Comparison of ENCODE assay signal across 7 cellular contexts in genomic region chr1:21834666-21835065, GRCh38. TPM values are rescaled to one million over a fixed set of nuclear protein-coding genes. Genes with fewer than 3 reads are reported as not detected.
"Had no signal": no experiment of that assay in that cellular context is flagged by ENCODE, and none has a peak within 500 bp of the region (broad histone marks: within the 10 kb centered on the region; RNA-seq: fewer than 3 reads in every experiment).

No MANE protein-coding gene starts in this region.

- H3K27me3 Mint-ChIP-seq: IgD-negative memory B cell had no signal

- H2AFZ ChIP-seq: GM23338 had no signal

- ATAC-seq: GM23338 had no signal

- H3K4me1 Mint-ChIP-seq: GM23338, H9 had no signal

- H3K4me3 ChIP-seq: GM23338 had no signal

- H3K4me2 ChIP-seq: GM23338 had no signal

- DNase-seq: H9, HCEC 1CT had no signal

- H3K27ac Mint-ChIP-seq: GM23338 had no signal

- H3K4me3 Mint-ChIP-seq: GM23338, H9, IgD-negative memory B cell had no signal

- H3K27ac ChIP-seq: HL-60 had no signal

RNA-seq across cellular contexts. Expression of gene LDLRAD2, which starts 22.6 kb away (rescaled TPM):
- total RNA-seq: HepG2, HT1080 had no signal
- polyA plus RNA-seq: HepG2 had no signal
